In the genomic region with DNA sequence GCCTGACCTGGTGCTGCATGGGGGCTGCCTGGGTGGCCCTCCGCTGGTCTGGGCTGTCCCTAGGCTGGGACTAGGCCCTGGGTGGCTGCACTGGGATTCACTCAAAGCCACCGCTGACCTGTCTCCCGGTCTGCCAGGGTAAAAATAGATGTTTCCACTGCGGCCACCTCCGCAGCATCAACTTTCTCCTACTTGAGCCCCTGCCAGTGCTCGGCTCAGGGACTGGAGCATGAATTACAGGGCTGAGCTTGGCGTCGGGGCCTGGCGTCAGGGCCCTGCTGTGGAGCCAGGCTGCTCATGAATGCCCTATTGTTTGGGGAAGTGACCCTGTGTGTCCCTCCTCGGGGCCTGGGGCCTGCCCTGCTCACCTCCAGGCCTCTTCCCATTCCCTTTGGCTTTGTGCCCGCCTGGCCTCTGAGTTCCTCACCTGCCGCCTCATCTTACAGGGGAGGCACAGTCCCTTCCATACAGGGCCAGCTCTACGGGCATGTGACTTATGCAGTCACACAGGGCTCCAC, we compare ENCODE assay signal across 14 cellular contexts.
A peak's percentile ranks its signal among the peaks of the same experiment; 100 is the strongest.
DNase-seq lines count a peak whose midpoint lies in the region; ATAC-seq and TF ChIP-seq lines count a peak whose summit lies in the region.
"Had no signal": no experiment of that assay in that cellular context is flagged by ENCODE, and none has a peak within 500 bp of the region (broad histone marks: within the 10 kb centered on the region; RNA-seq: fewer than 3 reads in every experiment).

No MANE protein-coding gene starts in this region.

- H3K4me3 ChIP-seq in left ventricle myocardium inferior: no peak overlapping the region
- H3K4me3 ChIP-seq in lower lobe of right lung: no peak overlapping the region
- H3K4me3 ChIP-seq: hepatocyte had no signal

- TF ChIP-seq CTCF in left ventricle myocardium inferior (IDR thresholded peaks at IDR 0.05; ENCODE audit: borderline replicate concordance) (no peak), lower lobe of right lung (IDR thresholded peaks at IDR 0.05) (no peak)

- H3K27ac ChIP-seq in left ventricle myocardium inferior (replicated peaks) (peak overlapping the region; percentile 92), lower lobe of right lung (no peak overlapping the region)
- H3K27ac ChIP-seq: hepatocyte, neutrophil had no signal

- H3K27me3 ChIP-seq in left ventricle myocardium inferior (ENCODE audit: low read depth) (no peaks in the 10 kb centered on the region), lower lobe of right lung (ENCODE audit: low read depth) (no peaks in the 10 kb centered on the region)
- H3K27me3 ChIP-seq: hepatocyte had no signal

- ATAC-seq in HG03097 (IDR thresholded peaks at IDR 0.05; ENCODE audit: low FRiP score, unreplicated experiment) (no peak), lower lobe of right lung (no peak)
- ATAC-seq: activated CD8-positive, alpha-beta memory T cell treated with anti-CD3 and anti-CD28 coated beads, Interleukin-2, amount 10 ng/mL, durations not matched to agents 7 days and 5 days; T-cell had no signal

- DNase-seq in AG08395 (ENCODE audit: low spot score) (peak; percentile 57), amygdala (lab: John Stamatoyannopoulos, UW) (peak in 50 of 56 donors; percentile 12 to 92 (median 67)), left ventricle myocardium inferior (peak; percentile 84), posterior cingulate gyrus (peak; percentile 41 to 96 (median 73)), lower lobe of right lung (no peak), EL (no peak)
- DNase-seq in stimulated activated CD4-positive, alpha-beta T cell treated with anti-CD3 and anti-CD28 coated beads, Interleukin-2, amount 100 ng/mL, for 48 hours: no peak
- DNase-seq: ACHN; activated CD8-positive, alpha-beta memory T cell treated with anti-CD3 and anti-CD28 coated beads, Interleukin-2, amount 10 ng/mL, durations not matched to agents 7 days and 5 days; NCI-H187; T-cell had no signal

- H3K9me3 ChIP-seq in left ventricle myocardium inferior (replicated peaks) (no peaks in the 10 kb centered on the region), lower lobe of right lung (no peaks in the 10 kb centered on the region)
- H3K9me3 ChIP-seq: neutrophil had no signal

- H3K4me1 ChIP-seq in left ventricle myocardium inferior (peaks cover 62% of the 10 kb centered on the region), lower lobe of right lung (no peaks in the 10 kb centered on the region)

- H3K36me3 ChIP-seq in left ventricle myocardium inferior: no peaks in the 10 kb centered on the region
- no peaks in the 10 kb centered on the region for H3K36me3 ChIP-seq in lower lobe of right lung
- H3K36me3 ChIP-seq: neutrophil had no signal

- intact Hi-C loops in left ventricle myocardium inferior (cut with micrococcal nuclease) (no loop called here), posterior cingulate gyrus (cut with DNase I) (no loop called here), lower lobe of right lung (cut with DNase I) (no loop called here)

Comparison
In these comparisons a context has a peak if more than half of its experiments do, and no peak if none do; other contexts are left out.
1. DNase-seq: peak in AG08395 (single experiment), amygdala (50 of 56), left ventricle myocardium inferior (single experiment) and posterior cingulate gyrus (10 of 10); none in lower lobe of right lung (single experiment), stimulated activated CD4-positive, alpha-beta T cell treated with anti-CD3 and anti-CD28 coated beads, Interleukin-2, amount 100 ng/mL, for 48 hours (0 of 2) and EL (single experiment).